Comparison of ENCODE assay signal across 1 cellular context in genomic region chr16:16417037-16417436, GRCh38. TPM values are rescaled to one million over a fixed set of nuclear protein-coding genes. Genes with fewer than 3 reads are reported as not detected.
"Had no signal": no experiment of that assay in that cellular context is flagged by ENCODE, and none has a peak within 500 bp of the region (broad histone marks: within the 10 kb centered on the region; RNA-seq: fewer than 3 reads in every experiment).

No MANE protein-coding gene starts in this region.

RNA-seq across cellular contexts. Expression of gene NPIPA7, which starts 38.1 kb away (rescaled TPM):
- polyA plus RNA-seq: IgD-negative memory B cell had no signal
